Comparison of ENCODE assay signal across 16 cellular contexts in the genomic region with DNA sequence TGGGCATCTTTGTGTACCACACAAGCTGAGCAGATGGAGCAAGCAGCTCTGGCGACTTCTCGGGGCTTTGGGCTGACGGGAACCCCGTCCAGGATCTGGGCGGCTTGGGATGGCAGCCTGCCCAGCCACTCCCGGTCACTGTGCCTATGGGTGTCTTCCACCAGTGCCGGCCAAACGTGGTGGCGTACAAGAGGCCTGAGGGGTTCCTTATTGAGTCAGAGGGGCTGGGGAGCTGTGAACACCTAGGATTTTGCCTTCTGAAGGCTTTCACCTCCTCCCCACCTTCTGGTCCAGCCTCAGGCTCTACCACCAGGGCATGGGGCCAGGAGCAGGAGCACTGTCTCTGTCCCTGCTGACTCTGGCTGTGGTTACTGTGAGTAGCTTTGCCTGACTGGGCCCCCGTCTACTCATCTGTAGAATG.
DNase-seq lines count a peak whose midpoint lies in the region; ATAC-seq, FAIRE-seq and TF ChIP-seq lines count a peak whose summit lies in the region.
"Had no signal": no experiment of that assay in that cellular context is flagged by ENCODE, and none has a peak within 500 bp of the region (broad histone marks: within the 10 kb centered on the region; RNA-seq: fewer than 3 reads in every experiment).

No MANE protein-coding gene starts in this region.

- ATAC-seq in GM12878 (0 out of 3 replicates have a peak, but pooled peaks have one; percentile 39), gastrocnemius medialis (peak in 1 of 2 donors; percentile 4), HG02571 (IDR thresholded peaks at IDR 0.05; ENCODE audit: unreplicated experiment) (no peak), GM18520 (IDR thresholded peaks at IDR 0.05; ENCODE audit: unreplicated experiment) (no peak)
- ATAC-seq: effector memory CD8-positive, alpha-beta T cell; HCT116 had no signal

- intact Hi-C loops in GM12878 (cut with micrococcal nuclease; ENCODE audit: unreplicated experiment): no loop called here
- intact Hi-C loops in gastrocnemius medialis (cut with DNase I; ENCODE audit: low total_unique reads): loop anchor here (10.0 kb wide), 1 partner anchor 121 kb away; no protein-coding TSS in a partner anchor

- no peak overlapping the region for H3K4me2 ChIP-seq in BLaER1
- H3K4me2 ChIP-seq in GM12878 (ENCODE audit: control insufficient read depth, insufficient read depth): no peak overlapping the region

- no peak overlapping the region for H2AFZ ChIP-seq in GM12878 (ENCODE audit: control insufficient read depth, low read depth, low read length)
- H2AFZ ChIP-seq: parathyroid adenoma had no signal

- no TSS peak for BruUV-seq in GM12878 (replicated peaks; lab: Mats Ljungman, UMichigan)

- H3K9ac ChIP-seq in BLaER1 (no peak overlapping the region), GM12878 (ENCODE audit: control insufficient read depth, insufficient read depth, low read length) (no peak overlapping the region)
- H3K9ac ChIP-seq: parathyroid adenoma had no signal

- TF ChIP-seq EP300 in GM12878 (IDR thresholded peaks at IDR 0.05; ENCODE audit: borderline replicate concordance in 1 of 2, control insufficient read depth in 1 of 2, low read depth in 2 of 2, low read length in 2 of 2): no peak

- WGBS in GM12878 (ENCODE audit: insufficient coverage, insufficient replicate concordance, low lambda C conversion rate, missing lambda C conversion rate): 75% methylated on average over 10 of the region's 10 CpGs

- in situ Hi-C loops in GM12878 (cut with MboI) (no loop called here), gastrocnemius medialis (cut with MboI; ENCODE audit: low sequenced_read_pairs in 4 of 4) (no loop called here)

- no peak for FAIRE-seq in GM12878 (lab: Jason Lieb, UNC)

- H3K79me2 ChIP-seq in GM12878 (ENCODE audit: control insufficient read depth, insufficient read depth, low read length): peaks cover 58% of the 10 kb centered on the region

- RAD21 ChIA-PET in GM12878 (lab: Charles Lee; ENCODE audit: unreplicated experiment): no interaction called here

- H3K4me1 ChIP-seq in BLaER1 (peaks cover 52% of the 10 kb centered on the region), GM12878 (ENCODE audit: control insufficient read depth, insufficient read depth, low read length) (no peaks in the 10 kb centered on the region; the same call in 1 of the 2 replicates), right atrium auricular region (peaks cover 0 to 63% of the 10 kb centered on the region in 2 donors), gastrocnemius medialis (peaks cover 23 to 39% of the 10 kb centered on the region in 2 donors)
- H3K4me1 ChIP-seq: SJCRH30 had no signal

- H4K20me1 ChIP-seq in BLaER1: peaks cover 85% of the 10 kb centered on the region
- H4K20me1 ChIP-seq in GM12878 (ENCODE audit: control insufficient read depth, insufficient read depth): peaks cover 6% of the 10 kb centered on the region; the same call in 1 of the 2 replicates

- H3K4me3 ChIP-seq in BLaER1 (no peak overlapping the region), GM12878 (no peak overlapping the region), right atrium auricular region (no peak overlapping the region), gastrocnemius medialis (no peak overlapping the region)
- H3K4me3 ChIP-seq: SJCRH30 had no signal

- H3K36me3 ChIP-seq in BLaER1 (peaks cover 94% of the 10 kb centered on the region), GM12878 (ENCODE audit: control insufficient read depth in 2 of 2, insufficient read depth in 2 of 2, low read length in 1 of 2) (peaks cover 5 to 37% of the 10 kb centered on the region in 2 experiments), right atrium auricular region (peaks cover 32% of the 10 kb centered on the region), gastrocnemius medialis (peaks cover 0 to 16% of the 10 kb centered on the region in 2 donors)

- H3K9me3 ChIP-seq in BLaER1: peaks cover 9% of the 10 kb centered on the region; the same call in 1 of the 2 replicates
- no peaks in the 10 kb centered on the region for H3K9me3 ChIP-seq in GM12878 (replicated peaks; ENCODE audit: control insufficient read depth, insufficient read depth, low read length)
- no peaks in the 10 kb centered on the region for H3K9me3 ChIP-seq in right atrium auricular region
- no peaks in the 10 kb centered on the region for H3K9me3 ChIP-seq in gastrocnemius medialis
- H3K9me3 ChIP-seq: SJCRH30 had no signal

- POLR2A ChIA-PET in GM12878 (lab: Charles Lee): no interaction called here

- H3K27me3 ChIP-seq in BLaER1 (no peaks in the 10 kb centered on the region), GM12878 (replicated peaks in 1 of 2; ENCODE audit: control insufficient read depth in 2 of 2, insufficient read depth in 2 of 2, low read length in 1 of 2) (no peaks in the 10 kb centered on the region), right atrium auricular region (no peaks in the 10 kb centered on the region), gastrocnemius medialis (no peaks in the 10 kb centered on the region)
- H3K27me3 ChIP-seq: SJCRH30 had no signal

- TF ChIP-seq POLR2A in GM12878 (IDR thresholded peaks at IDR 0.05; ENCODE audit: low read depth, low read length) (no peak), gastrocnemius medialis (IDR thresholded peaks at IDR 0.05) (no peak)

- no peak for TF ChIP-seq RAD21 in GM12878 (IDR thresholded peaks at IDR 0.05; ENCODE audit: insufficient read depth, low read depth, low read length)

- SMC1A ChIA-PET in GM12878 (lab: Charles Lee; ENCODE audit: uncharacterized antibody, unreplicated experiment): interaction anchor here (1.2 kb wide), 1 partner anchor 9 kb away, joined by 6 read pairs; no protein-coding TSS in a partner anchor

- TF ChIP-seq CTCF in GM12878 (IDR thresholded peaks at IDR 0.05 in 2 of 3, conservative IDR thresholded peaks at IDR 0.05 in 1 of 3; ENCODE audit: control insufficient read depth in 2 of 3, extremely low read depth in 1 of 3, insufficient read depth in 1 of 3, low read depth in 3 of 3, low read length in 3 of 3) (no peak), right atrium auricular region (IDR thresholded peaks at IDR 0.05) (no peak), gastrocnemius medialis (IDR thresholded peaks at IDR 0.05 in 4 of 5, conservative IDR thresholded peaks at IDR 0.05 in 1 of 5) (no peak)

- H3K27ac ChIP-seq in BLaER1: peak overlapping the region; percentile 38; the same call in 1 of the 2 replicates
- H3K27ac ChIP-seq in GM12878 (ENCODE audit: control insufficient read depth, insufficient read depth): no peak overlapping the region
- H3K27ac ChIP-seq in right atrium auricular region: peak overlapping the region; percentile 89 to 97
- H3K27ac ChIP-seq in gastrocnemius medialis: peak overlapping the region; percentile 82 to 89 (median 88)
- H3K27ac ChIP-seq: parathyroid adenoma, SJCRH30 had no signal

- DNase-seq in GM12878 (ENCODE audit: low read depth, low spot score) (no peak), right atrium auricular region (ENCODE audit: low spot score) (peak; percentile 83), gastrocnemius medialis (no peak), AML-193 (lab: John Stamatoyannopoulos, UW) (no peak), NAMALWA (ENCODE audit: low spot score) (no peak)
- DNase-seq: activated CD4-positive, alpha-beta T cell treated with anti-CD3 and anti-CD28 coated beads for 4 hours; activated gamma-delta T cell treated with Interleukin-2 at 50 U/mL for 16 hours; effector memory CD8-positive, alpha-beta T cell; MM.1S; NCI-H510A treated with DMSO at 0.1 percent for 48 hours; SJCRH30 had no signal

- CTCF ChIA-PET in GM12878 (lab: Yijun Ruan, JAX): interaction anchor here (1.7 kb wide), 1 partner anchor 9 kb away, joined by 4 read pairs; no protein-coding TSS in a partner anchor

TF ChIP-seq in GM12878, 131 proteins besides CTCF, POLR2A, EP300 and RAD21:
- TF ChIP-seq, protein P1, sequence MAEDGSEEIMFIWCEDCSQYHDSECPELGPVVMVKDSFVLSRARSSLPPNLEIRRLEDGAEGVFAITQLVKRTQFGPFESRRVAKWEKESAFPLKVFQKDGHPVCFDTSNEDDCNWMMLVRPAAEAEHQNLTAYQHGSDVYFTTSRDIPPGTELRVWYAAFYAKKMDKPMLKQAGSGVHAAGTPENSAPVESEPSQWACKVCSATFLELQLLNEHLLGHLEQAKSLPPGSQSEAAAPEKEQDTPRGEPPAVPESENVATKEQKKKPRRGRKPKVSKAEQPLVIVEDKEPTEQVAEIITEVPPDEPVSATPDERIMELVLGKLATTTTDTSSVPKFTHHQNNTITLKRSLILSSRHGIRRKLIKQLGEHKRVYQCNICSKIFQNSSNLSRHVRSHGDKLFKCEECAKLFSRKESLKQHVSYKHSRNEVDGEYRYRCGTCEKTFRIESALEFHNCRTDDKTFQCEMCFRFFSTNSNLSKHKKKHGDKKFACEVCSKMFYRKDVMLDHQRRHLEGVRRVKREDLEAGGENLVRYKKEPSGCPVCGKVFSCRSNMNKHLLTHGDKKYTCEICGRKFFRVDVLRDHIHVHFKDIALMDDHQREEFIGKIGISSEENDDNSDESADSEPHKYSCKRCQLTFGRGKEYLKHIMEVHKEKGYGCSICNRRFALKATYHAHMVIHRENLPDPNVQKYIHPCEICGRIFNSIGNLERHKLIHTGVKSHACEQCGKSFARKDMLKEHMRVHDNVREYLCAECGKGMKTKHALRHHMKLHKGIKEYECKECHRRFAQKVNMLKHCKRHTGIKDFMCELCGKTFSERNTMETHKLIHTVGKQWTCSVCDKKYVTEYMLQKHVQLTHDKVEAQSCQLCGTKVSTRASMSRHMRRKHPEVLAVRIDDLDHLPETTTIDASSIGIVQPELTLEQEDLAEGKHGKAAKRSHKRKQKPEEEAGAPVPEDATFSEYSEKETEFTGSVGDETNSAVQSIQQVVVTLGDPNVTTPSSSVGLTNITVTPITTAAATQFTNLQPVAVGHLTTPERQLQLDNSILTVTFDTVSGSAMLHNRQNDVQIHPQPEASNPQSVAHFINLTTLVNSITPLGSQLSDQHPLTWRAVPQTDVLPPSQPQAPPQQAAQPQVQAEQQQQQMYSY (CRISPR knock-in tag; IDR thresholded peaks at IDR 0.05): no peak
- peak; percentile 48 for TF ChIP-seq RUNX3 (IDR thresholded peaks at IDR 0.05; ENCODE audit: low read length)
TF ChIP-seq in GM12878: peak in this region for 1.
